In the genomic region with DNA sequence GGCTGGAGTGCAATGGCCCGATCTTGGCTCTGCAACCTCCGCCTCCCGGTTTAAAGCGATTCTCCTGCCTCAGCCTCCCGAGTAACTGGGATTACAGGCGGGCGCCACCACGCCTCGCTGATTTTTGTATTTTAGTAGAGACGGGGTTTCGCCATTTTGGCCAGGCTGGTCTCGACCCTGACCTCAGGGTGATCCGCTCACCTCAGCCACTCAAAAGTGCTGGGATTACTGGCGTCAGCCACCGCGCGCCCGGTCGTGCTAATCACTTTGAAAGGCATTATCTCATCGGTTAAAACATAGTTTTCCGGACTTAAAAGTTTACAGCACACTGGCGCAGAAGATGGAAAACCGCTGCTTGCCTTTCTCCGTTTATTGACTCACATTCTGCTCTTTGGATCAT, we compare ENCODE assay signal across 8 cellular contexts. TPM values are rescaled to one million over a fixed set of nuclear protein-coding genes. Genes with fewer than 3 reads are reported as not detected.
DNase-seq lines count a peak whose midpoint lies in the region; ATAC-seq and TF ChIP-seq lines count a peak whose summit lies in the region.

No MANE protein-coding gene starts in this region.

- in situ Hi-C loops in astrocyte of the cerebellum (cut with HindIII; ENCODE audit: low sequenced_read_pairs), result no loop called here

- H3K9me3 ChIP-seq in lower lobe of right lung, result peaks cover 18% of the 10 kb centered on the region
- peaks cover 0 to 28% (median 11%) of the 10 kb centered on the region in 4 donors for H3K9me3 ChIP-seq in tibial nerve

- H3K4me1 ChIP-seq in lower lobe of right lung (peaks cover 6% of the 10 kb centered on the region), tibial nerve (peaks cover 0 to 11% (median 5%) of the 10 kb centered on the region in 4 donors)

- H3K27me3 Mint-ChIP-seq in activated T-cell treated with anti-CD3 and anti-CD28 coated beads, Interleukin-2, amount 50 U/mL, for 72 hours (ENCODE audit: low read depth), result peaks cover 5% of the 10 kb centered on the region

- H3K4me3 ChIP-seq in astrocyte of the cerebellum (ENCODE audit: low read depth, low read length) (peak overlapping the region; percentile 75), lower lobe of right lung (peak overlapping the region; percentile 92), tibial nerve (peak overlapping the region; percentile 61 to 96 (median 82))

- no peak for TF ChIP-seq EP300 in tibial nerve (IDR thresholded peaks at IDR 0.05)

- H3K4me3 Mint-ChIP-seq in activated T-cell treated with anti-CD3 and anti-CD28 coated beads, Interleukin-2, amount 50 U/mL, for 72 hours, result peak overlapping the region; percentile 70 to 98

- H3K9me3 Mint-ChIP-seq in activated T-cell treated with anti-CD3 and anti-CD28 coated beads, Interleukin-2, amount 50 U/mL, for 72 hours, result peaks cover 5% of the 10 kb centered on the region in 2 donors

- H3K36me3 Mint-ChIP-seq in activated T-cell treated with anti-CD3 and anti-CD28 coated beads, Interleukin-2, amount 50 U/mL, for 72 hours (ENCODE audit: insufficient read depth in 2 of 2), result peaks cover 14 to 31% of the 10 kb centered on the region in 2 donors

- H3K27ac Mint-ChIP-seq in activated T-cell treated with anti-CD3 and anti-CD28 coated beads, Interleukin-2, amount 50 U/mL, for 72 hours, result peak overlapping the region; percentile 72

- peaks cover 18% of the 10 kb centered on the region for H3K4me1 Mint-ChIP-seq in activated T-cell treated with anti-CD3 and anti-CD28 coated beads, Interleukin-2, amount 50 U/mL, for 72 hours (ENCODE audit: low read depth)

- no peaks in the 10 kb centered on the region for H3K36me3 ChIP-seq in lower lobe of right lung
- peaks cover 0 to 26% (median 4%) of the 10 kb centered on the region in 3 donors for H3K36me3 ChIP-seq in tibial nerve

- no peaks in the 10 kb centered on the region for H3K27me3 ChIP-seq in lower lobe of right lung (ENCODE audit: low read depth)
- H3K27me3 ChIP-seq in tibial nerve, result no peaks in the 10 kb centered on the region

- TF ChIP-seq POLR2A in tibial nerve (IDR thresholded peaks at IDR 0.05), result no peak

- H3K27ac ChIP-seq in lower lobe of right lung (peak overlapping the region; percentile 97), tibial nerve (peak overlapping the region in 3 of 4 donors; percentile 91 to 94 (median 92))

- WGBS in tibial nerve, 2 donors, result 91 to 94% methylated on average over 24 of the region's 24 CpGs

- TF ChIP-seq CTCF in astrocyte of the cerebellum (IDR thresholded peaks at IDR 0.05; ENCODE audit: low read depth, low read length, missing control alignments) (no peak), lower lobe of right lung (IDR thresholded peaks at IDR 0.05) (no peak), tibial nerve (IDR thresholded peaks at IDR 0.05) (no peak)

- intact Hi-C loops in lower lobe of right lung (cut with DNase I), result no loop called here

- DNase-seq in activated T-cell treated with anti-CD3 and anti-CD28 coated beads, Interleukin-2, amount 50 U/mL, for 72 hours, result no peak
- DNase-seq in activated T-cell treated with anti-CD3 and anti-CD28 coated beads, Interleukin-2, amount 50 U/mL, for 48 hours, result no peak
- DNase-seq in astrocyte of the cerebellum (ENCODE audit: low read depth) (no peak), lower lobe of right lung (peak; percentile 47), tibial nerve (ENCODE audit: low spot score in 2 of 2) (no peak), NCI-H1694 (lab: John Stamatoyannopoulos, UW) (no peak)
- DNase-seq in stimulated activated naive CD4-positive, alpha-beta T cell (lab: John Stamatoyannopoulos, UW), result no peak

- ATAC-seq in activated T-cell treated with anti-CD3 and anti-CD28 coated beads, Interleukin-2, amount 50 U/mL, for 72 hours (replicated peaks in 1 of 2), result no peak
- no peak for ATAC-seq in lower lobe of right lung
- no peak for ATAC-seq in GM19324 (IDR thresholded peaks at IDR 0.05; ENCODE audit: low FRiP score, unreplicated experiment)

RNA-seq across cellular contexts. Expression of a gene that starts 27.6 kb away (rescaled TPM):
- 10 to 100 TPM; 32.5 to 38.1 TPM for total RNA-seq in activated T-cell treated with anti-CD3 and anti-CD28 coated beads, Interleukin-2, amount 50 U/mL, for 72 hours
- total RNA-seq in lower lobe of right lung (37.4 TPM), tibial nerve (10 to 100 TPM in 3 of 4 donors, 1 to 10 TPM in 1; 6.9 to 16.9 (median 16.3) TPM)

RNA-seq across cellular contexts. Expression of a gene that starts 46.6 kb away (rescaled TPM):
- 10 to 100 TPM; 39.6 to 67.2 TPM for total RNA-seq in activated T-cell treated with anti-CD3 and anti-CD28 coated beads, Interleukin-2, amount 50 U/mL, for 72 hours
- total RNA-seq in lower lobe of right lung (124 TPM), tibial nerve (1 to 10 TPM in 2 of 4 donors, under 1 TPM in 1, not detected in 1; 0.59 to 2.1 (median 1.3) TPM)

Comparison
In these comparisons a context has a peak if more than half of its experiments do, and no peak if none do; other contexts are left out.
1. RNA of a gene that starts 46.6 kb away (total RNA-seq): 124 TPM in lower lobe of right lung (single experiment) and 39.6 to 67.2 TPM in activated T-cell treated with anti-CD3 and anti-CD28 coated beads, Interleukin-2, amount 50 U/mL, for 72 hours; 0.59 to 2.1 TPM in tibial nerve; every median in the first group is over 10 times any median in the second.
2. Peak in every context shown above with its lines, with median percentiles within 50 percentile points of each other: H3K4me3 ChIP-seq.